In the genomic region with DNA sequence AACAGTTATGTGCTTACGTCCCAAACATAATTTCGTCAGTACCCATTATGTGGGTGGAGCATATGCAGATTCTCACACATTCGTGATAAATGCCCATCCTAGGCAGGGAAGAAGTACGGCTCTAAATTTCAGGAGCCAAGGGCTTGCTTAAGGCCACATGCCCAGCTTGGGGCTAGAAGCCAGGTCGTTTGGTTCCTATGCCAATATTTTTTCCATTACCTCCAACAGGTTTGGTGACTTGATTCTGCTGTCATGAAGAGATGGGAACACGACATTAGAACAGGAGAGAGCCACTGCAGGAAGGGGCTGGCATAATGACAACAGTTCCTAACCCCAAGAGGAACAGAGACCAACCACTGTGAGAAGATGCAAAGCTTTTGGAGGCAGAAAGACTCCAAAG, we compare ENCODE assay signal across 11 cellular contexts.
"Had no signal": no experiment of that assay in that cellular context is flagged by ENCODE, and none has a peak within 500 bp of the region (broad histone marks: within the 10 kb centered on the region; RNA-seq: fewer than 3 reads in every experiment).

No MANE protein-coding gene starts in this region.

- H3K9me3 ChIP-seq: heart left ventricle, neutrophil, right lobe of liver, upper lobe of left lung had no signal

- H3K27me3 ChIP-seq: heart left ventricle, neutrophil, right lobe of liver, upper lobe of left lung had no signal

- H3K27me3 Mint-ChIP-seq: stimulated activated memory B cell treated with anti-CD40 and anti-IgM and Interleukin-4, amounts not matched to agents 10 μg/mL and 1 μg/mL and 100 μg/mL, for 72 hours had no signal

- H3K27ac ChIP-seq: neutrophil, upper lobe of left lung had no signal

- H3K4me3 Mint-ChIP-seq: stimulated activated memory B cell treated with anti-CD40 and anti-IgM and Interleukin-4, amounts not matched to agents 10 μg/mL and 1 μg/mL and 100 μg/mL, for 72 hours; T-helper 2 cell treated with Interferon-gamma antibody and Interleukin-4, amounts not matched to agents 5 μg/mL and 100 μg/mL, for 36 hours had no signal

- H3K9me3 Mint-ChIP-seq: stimulated activated memory B cell treated with anti-CD40 and anti-IgM and Interleukin-4, amounts not matched to agents 10 μg/mL and 1 μg/mL and 100 μg/mL, for 72 hours; T-helper 2 cell treated with Interferon-gamma antibody and Interleukin-4, amounts not matched to agents 5 μg/mL and 100 μg/mL, for 36 hours had no signal

- H3K27ac Mint-ChIP-seq: stimulated activated memory B cell treated with anti-CD40 and anti-IgM and Interleukin-4, amounts not matched to agents 10 μg/mL and 1 μg/mL and 100 μg/mL, for 72 hours; T-helper 2 cell treated with Interferon-gamma antibody and Interleukin-4, amounts not matched to agents 5 μg/mL and 100 μg/mL, for 36 hours had no signal

- H3K4me3 ChIP-seq: heart left ventricle, right lobe of liver, upper lobe of left lung had no signal

- DNase-seq: activated CD4-positive, alpha-beta T cell treated with anti-CD3 and anti-CD28 coated beads, Interleukin-2, amount 50 U/mL, for 48 hours; activated CD4-positive, CD25-positive, alpha-beta regulatory T cell treated with anti-CD3 and anti-CD28 coated beads, Interleukin-2, amount 50 U/mL, for 72 hours; activated T-cell treated with anti-CD3 and anti-CD28 coated beads, Interleukin-2, amount 50 U/mL, for 48 hours; aorta; foreskin melanocyte; heart left ventricle; right lobe of liver; upper lobe of left lung had no signal

- ATAC-seq: stimulated activated memory B cell treated with anti-CD40 and anti-IgM and Interleukin-4, amounts not matched to agents 10 μg/mL and 1 μg/mL and 100 μg/mL, for 72 hours had no signal

- H3K36me3 ChIP-seq: right lobe of liver had no signal
